ENCODE assay signal across 15 cellular contexts in the genomic region with DNA sequence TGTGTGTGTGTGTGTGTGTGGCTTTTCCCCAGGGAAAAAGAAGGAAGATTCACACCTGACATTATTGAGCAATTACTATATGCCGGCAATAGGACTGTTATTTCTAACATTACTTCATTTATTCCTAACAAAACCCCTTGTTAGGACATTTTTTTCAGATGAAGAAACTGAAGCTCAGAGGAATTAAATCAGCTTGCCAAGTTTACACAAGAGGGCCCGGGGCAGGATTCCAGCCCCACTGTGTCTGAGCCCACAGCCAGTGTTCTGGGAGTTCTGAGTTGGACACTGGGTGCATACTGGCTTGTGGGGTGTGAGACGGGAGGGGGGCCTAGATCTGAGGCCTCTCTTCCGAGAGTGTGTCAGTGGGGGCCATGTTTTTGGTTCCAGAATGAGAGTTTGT. TPM values are rescaled to one million over a fixed set of nuclear protein-coding genes. Genes with fewer than 3 reads are reported as not detected.
DNase-seq lines count a peak whose midpoint lies in the region; ATAC-seq and TF ChIP-seq lines count a peak whose summit lies in the region.
"Had no signal": no experiment of that assay in that cellular context is flagged by ENCODE, and none has a peak within 500 bp of the region (broad histone marks: within the 10 kb centered on the region; RNA-seq: fewer than 3 reads in every experiment).

No MANE protein-coding gene starts in this region.

- TF ChIP-seq CTCF in cardiac fibroblast (IDR thresholded peaks at IDR 0.05; ENCODE audit: low read depth, low read length): no peak
- TF ChIP-seq CTCF in smooth muscle cell (IDR thresholded peaks at IDR 0.05; ENCODE audit: borderline replicate concordance, insufficient read depth, poor library complexity, severe bottlenecking): no peak
- TF ChIP-seq CTCF in BE2C (IDR thresholded peaks at IDR 0.05; ENCODE audit: low read depth, low read length): no peak

- H3K27ac ChIP-seq in smooth muscle cell (ENCODE audit: low read depth): peak overlapping the region; percentile 34
- H3K27ac ChIP-seq: right lobe of liver had no signal

- H3K9me3 ChIP-seq in smooth muscle cell (replicated peaks; ENCODE audit: low read depth) (no peaks in the 10 kb centered on the region), BE2C (no peaks in the 10 kb centered on the region)
- H3K9me3 ChIP-seq: right lobe of liver had no signal

- ATAC-seq in GM19395 (IDR thresholded peaks at IDR 0.05; ENCODE audit: unreplicated experiment) (no peak), HG03469 (IDR thresholded peaks at IDR 0.05; ENCODE audit: unreplicated experiment) (no peak)
- ATAC-seq: right lobe of liver had no signal

- no peaks in the 10 kb centered on the region for H3K36me3 ChIP-seq in smooth muscle cell (ENCODE audit: low read depth)
- no peaks in the 10 kb centered on the region for H3K36me3 ChIP-seq in BE2C
- H3K36me3 ChIP-seq: right lobe of liver had no signal

- H3K4me3 ChIP-seq in cardiac fibroblast (replicated peaks in 1 of 2; ENCODE audit: low read depth in 2 of 2, low read length in 2 of 2) (no peak overlapping the region), smooth muscle cell (no peak overlapping the region), BE2C (ENCODE audit: low read depth, low read length) (no peak overlapping the region)
- H3K4me3 ChIP-seq: right lobe of liver had no signal

- no peaks in the 10 kb centered on the region for H4K20me1 ChIP-seq in smooth muscle cell (ENCODE audit: low read depth)

- peak; percentile 10 for DNase-seq in GM04504 (ENCODE audit: low read depth)
- peak; percentile 55 to 72 for DNase-seq in cardiac fibroblast (ENCODE audit: low read depth in 2 of 2)
- DNase-seq in iris pigment epithelial cell (ENCODE audit: low read depth): peak; percentile 82
- no peak for DNase-seq in smooth muscle cell (lab: John Stamatoyannopoulos, UW; ENCODE audit: unreplicated experiment)
- DNase-seq in BE2C: no peak
- DNase-seq: activated CD8-positive, alpha-beta memory T cell treated with anti-CD3 and anti-CD28 coated beads, Interleukin-2, amount 50 U/mL, for 4 hours; activated naive CD4-positive, alpha-beta T cell treated with anti-CD3 and anti-CD28 coated beads, Interleukin-2, amount 10 ng/mL, durations not matched to agents 7 days and 5 days; central memory CD4-positive, alpha-beta T cell; DND-41; MV-4-11; RPMI8226; stimulated activated CD4-positive, alpha-beta T cell treated with anti-CD3 and anti-CD28 coated beads, Interleukin-4, amount 100 ng/mL, for 4 hours had no signal

- H3K79me2 ChIP-seq in smooth muscle cell (ENCODE audit: low read depth): no peaks in the 10 kb centered on the region

- H3F3A ChIP-seq in smooth muscle cell (ENCODE audit: low read depth): no peaks in the 10 kb centered on the region

- H3K9ac ChIP-seq in smooth muscle cell (ENCODE audit: low read depth): peak overlapping the region; percentile 9

- H3K4me2 ChIP-seq in smooth muscle cell: peak overlapping the region; percentile 37

- WGBS in smooth muscle cell (ENCODE audit: low lambda C conversion rate): 48% methylated on average over 4 of the region's 4 CpGs

- no peak overlapping the region for H2AFZ ChIP-seq in smooth muscle cell (ENCODE audit: low read depth)

- H3K4me1 ChIP-seq in smooth muscle cell (ENCODE audit: low read depth) (no peaks in the 10 kb centered on the region), BE2C (no peaks in the 10 kb centered on the region)
- H3K4me1 ChIP-seq: right lobe of liver had no signal

- H3K27me3 ChIP-seq in smooth muscle cell (ENCODE audit: low read depth) (no peaks in the 10 kb centered on the region), BE2C (no peaks in the 10 kb centered on the region)
- H3K27me3 ChIP-seq: right lobe of liver had no signal

RNA-seq across cellular contexts. Expression of a gene that starts 9.9 kb away (rescaled TPM):
- 0.09 and 0.72 TPM in 2 replicates for total RNA-seq in smooth muscle cell
- polyA plus RNA-seq in smooth muscle cell: 1.1 and 1.9 TPM in 2 replicates
- 1.1 TPM for polyA plus RNA-seq in BE2C (2012; ENCODE audit: insufficient read depth, insufficient read length, low read depth)

Comparison
In these comparisons a context has a peak if more than half of its experiments do, and no peak if none do; other contexts are left out.
1. DNase-seq: peak in GM04504 (single experiment), cardiac fibroblast (2 of 2) and iris pigment epithelial cell (single experiment); none in smooth muscle cell (single experiment) and BE2C (single experiment).